9 cellular contexts compared by ENCODE assay signal in the genomic region with DNA sequence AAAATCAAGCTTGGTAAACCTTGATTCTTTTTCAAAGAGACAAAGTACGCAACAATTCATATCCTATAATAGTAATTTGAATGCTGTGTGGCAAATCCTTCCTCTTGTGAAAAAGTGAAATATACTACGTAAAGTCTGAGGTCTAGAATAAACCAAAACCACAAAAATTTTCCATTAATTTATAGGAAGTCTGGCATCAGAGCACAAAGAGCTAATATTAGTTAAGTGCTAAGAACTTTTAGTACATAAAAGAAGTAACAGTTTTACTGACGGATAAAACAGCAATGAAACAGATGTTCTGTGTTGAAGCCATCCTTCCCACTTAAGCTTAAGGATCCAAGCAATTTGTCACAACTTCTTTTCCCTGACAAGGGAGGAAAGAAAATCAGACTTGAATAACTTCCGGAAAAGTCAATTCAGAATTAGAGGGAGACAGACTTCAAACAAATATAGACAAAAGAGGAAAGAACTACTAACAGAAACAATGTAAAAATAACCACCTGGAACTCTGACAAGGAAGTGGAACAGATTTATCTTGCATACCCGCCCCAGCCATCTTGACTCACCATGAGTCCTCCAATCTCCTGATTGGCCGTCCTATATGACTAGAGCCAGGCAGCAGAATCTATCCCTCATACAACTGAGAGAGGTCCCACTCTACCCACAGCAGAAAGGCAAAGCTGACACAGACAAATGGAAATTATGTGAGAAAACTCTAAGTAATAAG. TPM values are rescaled to one million over a fixed set of nuclear protein-coding genes. Genes with fewer than 3 reads are reported as not detected.
A peak's percentile ranks its signal among the peaks of the same experiment; 100 is the strongest.
DNase-seq lines count a peak whose midpoint lies in the region; ATAC-seq and TF ChIP-seq lines count a peak whose summit lies in the region.
"Had no signal": no experiment of that assay in that cellular context is flagged by ENCODE, and none has a peak within 500 bp of the region (broad histone marks: within the 10 kb centered on the region; RNA-seq: fewer than 3 reads in every experiment).

No MANE protein-coding gene starts in this region.

- CTCF ChIA-PET in HEK293 (lab: Yijun Ruan, JAX) (interaction anchor here (0.6 to 1.5 kb wide), 3 partner anchors 102 to 274 kb away, joined by 3 to 4 read pairs (median 3); no protein-coding TSS in a partner anchor), GM10248 (lab: Yijun Ruan, JAX) (interaction anchor here (1.1 to 5.3 kb wide), 7 partner anchors 10 to 37 kb away, joined by 4 to 23 read pairs (median 4); no protein-coding TSS in a partner anchor)

- H3K4me3 Mint-ChIP-seq in mesothelial cell of epicardium = no peak overlapping the region

- no peaks in the 10 kb centered on the region for H3K9me3 Mint-ChIP-seq in mesothelial cell of epicardium

- peaks cover 7 to 87% of the 10 kb centered on the region in 2 experiments for H3K36me3 ChIP-seq in HEK293 (ENCODE audit: control insufficient read depth in 2 of 2, insufficient read depth in 1 of 2, low read length in 2 of 2)

- peaks cover 12% of the 10 kb centered on the region for H3K4me1 Mint-ChIP-seq in mesothelial cell of epicardium

- POLR2A ChIA-PET in HEK293 (lab: Yijun Ruan, JAX) (no interaction called here), GM10248 (lab: Yijun Ruan, JAX) (no interaction called here)

- no peaks in the 10 kb centered on the region for H3K4me1 ChIP-seq in HEK293 (ENCODE audit: control insufficient read depth, insufficient read depth, low read length)

- H3K9me3 ChIP-seq in HEK293 (ENCODE audit: control insufficient read depth, insufficient read depth, low read depth, low read length) = no peaks in the 10 kb centered on the region

- peaks cover 29% of the 10 kb centered on the region for H3K36me3 Mint-ChIP-seq in mesothelial cell of epicardium

- no peak for TF ChIP-seq CTCF in HEK293 (tag by site-specific recombination; IDR thresholded peaks at IDR 0.05)
- TF ChIP-seq CTCF in mesothelial cell of epicardium (IDR thresholded peaks at IDR 0.05; ENCODE audit: unreplicated experiment) = no peak
- no peak for TF ChIP-seq CTCF in GM10248 (IDR thresholded peaks at IDR 0.05; ENCODE audit: control extremely low read depth, extremely low read depth, low read depth, missing control alignments)

- DNase-seq in Ammon's horn (ENCODE audit: low spot score) (peak; percentile 50), amniotic epithelial cell (ENCODE audit: low read depth) (peak; percentile 80), mesothelial cell of epicardium (ENCODE audit: low spot score in 2 of 2, unreplicated experiment in 2 of 2) (no peak), GM10248 (ENCODE audit: extremely low spot score) (no peak), HK-2 (ENCODE audit: unreplicated experiment) (no peak)
- DNase-seq: NCI-H1417 treated with DMSO at 0.1 percent for 48 hours had no signal

- no peak overlapping the region for H3K4me3 ChIP-seq in HEK293 (ENCODE audit: low read depth, low read length)

- H3K27ac ChIP-seq in HEK293 (ENCODE audit: extremely low read depth, low read depth, low read length) = no peak overlapping the region

- peak overlapping the region; percentile 35 for H3K27ac Mint-ChIP-seq in mesothelial cell of epicardium

- ATAC-seq in HG03457 (IDR thresholded peaks at IDR 0.05; ENCODE audit: unreplicated experiment) (no peak), HG02973 (IDR thresholded peaks at IDR 0.05; ENCODE audit: unreplicated experiment) (no peak)

- H3K27me3 Mint-ChIP-seq in mesothelial cell of epicardium (ENCODE audit: low read depth) = no peaks in the 10 kb centered on the region

TF ChIP-seq in HEK293, 187 proteins besides CTCF, POLR2A, EP300 and RAD21:
- TF ChIP-seq ZBTB17 (tag by site-specific recombination; IDR thresholded peaks at IDR 0.05) (peak; percentile 39; the same call in 1 of the 2 replicates), KLF1 (tag by site-specific recombination; IDR thresholded peaks at IDR 0.05) (no peak)

RNA-seq across cellular contexts. Expression of gene RHEB, which starts 34.5 kb away (rescaled TPM):
- 88.5 to 90.3 TPM (median 89.4 TPM) in 3 replicates for total RNA-seq in mesothelial cell of epicardium

RNA-seq across cellular contexts. Expression of gene CRYGN, which starts 45.2 kb away (rescaled TPM):
- 9.4 to 12.2 TPM (median 10.5 TPM) in 3 replicates for total RNA-seq in mesothelial cell of epicardium

Comparison
In these comparisons a context has a peak if more than half of its experiments do, and no peak if none do; other contexts are left out.
1. DNase-seq: peak in Ammon's horn (single experiment) and amniotic epithelial cell (single experiment); none in mesothelial cell of epicardium (0 of 2), GM10248 (single experiment) and HK-2 (single experiment).